ENCODE assay signal across 14 cellular contexts in the genomic region with DNA sequence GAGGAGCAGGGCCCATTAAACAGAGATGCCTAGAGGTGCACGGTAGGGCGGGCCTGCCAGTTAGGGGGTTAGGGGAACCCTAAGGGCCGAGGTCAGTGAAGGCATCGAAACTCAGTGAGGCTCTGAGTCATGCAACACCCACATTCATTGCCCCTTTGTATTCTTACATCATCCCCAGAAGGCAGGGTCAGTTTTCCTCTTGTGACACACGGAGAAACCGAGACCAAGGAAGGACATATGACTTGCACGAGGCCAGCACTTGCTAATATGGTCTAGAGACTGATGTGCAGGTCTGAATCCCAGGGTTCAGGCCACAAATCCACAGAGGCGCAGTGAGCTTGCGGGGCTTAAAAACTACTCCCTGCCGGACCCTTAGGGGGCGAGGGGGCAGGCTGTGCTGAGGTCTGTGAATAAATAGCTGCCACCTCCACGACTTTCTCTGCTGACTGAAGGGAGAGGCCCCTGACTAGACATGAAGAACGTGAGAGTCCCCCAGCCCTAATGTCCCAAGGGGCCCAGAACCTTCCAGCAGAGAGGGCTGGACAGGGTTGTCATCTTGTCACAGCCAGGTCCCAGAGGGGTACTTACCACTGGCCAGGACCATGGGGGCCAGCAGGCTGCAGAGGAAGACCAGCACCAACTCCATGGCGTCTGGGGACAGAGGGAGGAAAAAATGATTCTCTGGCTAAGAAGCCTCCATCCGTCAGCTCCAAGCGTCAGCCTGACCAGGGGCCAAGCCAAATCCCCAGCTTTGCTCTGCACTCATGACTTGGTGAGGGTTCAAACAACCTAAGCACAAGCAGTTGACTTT. TPM values are rescaled to one million over a fixed set of nuclear protein-coding genes. Genes with fewer than 3 reads are reported as not detected.
DNase-seq lines count a peak whose midpoint lies in the region; ATAC-seq and TF ChIP-seq lines count a peak whose summit lies in the region.
"Had no signal": no experiment of that assay in that cellular context is flagged by ENCODE, and none has a peak within 500 bp of the region (broad histone marks: within the 10 kb centered on the region; RNA-seq: fewer than 3 reads in every experiment).

No MANE protein-coding gene starts in this region.

- H3K79me1 ChIP-seq in mesenchymal stem cell (replicated peaks; ENCODE audit: low read length, poor library complexity, severe bottlenecking) = peaks cover 2% of the 10 kb centered on the region

- H2BK5ac ChIP-seq in mesenchymal stem cell (ENCODE audit: low read depth, low read length, poor library complexity, severe bottlenecking) = no peak overlapping the region

- peaks cover 30% of the 10 kb centered on the region for H3K27me3 Mint-ChIP-seq in activated CD4-positive, alpha-beta T cell treated with anti-CD3 and anti-CD28 coated beads, Interleukin-2, amount 10 ng/mL, durations not matched to agents 24 days and 14 days
- H3K27me3 Mint-ChIP-seq in type B pancreatic cell = peaks cover 14% of the 10 kb centered on the region

- no peak overlapping the region for H2AFZ ChIP-seq in mesenchymal stem cell (ENCODE audit: low read depth, low read length)

- TF ChIP-seq CTCF in colonic mucosa (IDR thresholded peaks at IDR 0.05) (no peak), type B pancreatic cell (conservative IDR thresholded peaks at IDR 0.05) (no peak)

- H2BK120ac ChIP-seq in mesenchymal stem cell (ENCODE audit: low read depth, low read length) = no peak overlapping the region

- H3K4ac ChIP-seq in mesenchymal stem cell (ENCODE audit: low read depth in 1 of 2, low read length in 2 of 2) = no peak overlapping the region

- H2AK5ac ChIP-seq in mesenchymal stem cell (ENCODE audit: low read length, severe bottlenecking) = peak overlapping the region; percentile 7

- no peak overlapping the region for H3K18ac ChIP-seq in mesenchymal stem cell (ENCODE audit: low read depth in 1 of 2, low read length in 2 of 2)

- H4K91ac ChIP-seq in mesenchymal stem cell (ENCODE audit: low read length) = no peak overlapping the region

- ATAC-seq in HG02840 (IDR thresholded peaks at IDR 0.05; ENCODE audit: low FRiP score, unreplicated experiment) = no peak

- H3K4me3 Mint-ChIP-seq in activated CD4-positive, alpha-beta T cell treated with anti-CD3 and anti-CD28 coated beads, Interleukin-2, amount 10 ng/mL, durations not matched to agents 24 days and 14 days = no peak overlapping the region
- H3K4me3 Mint-ChIP-seq in type B pancreatic cell = no peak overlapping the region

- intact Hi-C loops in activated CD4-positive, alpha-beta T cell treated with anti-CD3 and anti-CD28 coated beads, Interleukin-2, amount 10 ng/mL, durations not matched to agents 24 days and 14 days (cut with micrococcal nuclease) = no loop called here
- intact Hi-C loops in colonic mucosa (cut with DNase I) = loop anchor here (5.0 kb wide), 1 partner anchor 210 kb away; no protein-coding TSS in a partner anchor

- WGBS in mesenchymal stem cell = 82% methylated on average over 16 of the region's 16 CpGs

- no peak overlapping the region for H3K4me2 ChIP-seq in mesenchymal stem cell (ENCODE audit: low read length, poor library complexity, severe bottlenecking)

- no peak overlapping the region for H3K23ac ChIP-seq in mesenchymal stem cell (ENCODE audit: low read length in 2 of 2)

- H3K9ac ChIP-seq in colonic mucosa (ENCODE audit: low read depth in 2 of 2, low read length in 2 of 2) (no peak overlapping the region), mesenchymal stem cell (ENCODE audit: low read length) (no peak overlapping the region)

- H3K27ac Mint-ChIP-seq in activated CD4-positive, alpha-beta T cell treated with anti-CD3 and anti-CD28 coated beads, Interleukin-2, amount 10 ng/mL, durations not matched to agents 24 days and 14 days = peak overlapping the region; percentile 41
- no peak overlapping the region for H3K27ac Mint-ChIP-seq in type B pancreatic cell

- H3K27ac ChIP-seq in colonic mucosa (no peak overlapping the region), mesenchymal stem cell (ENCODE audit: low read length, poor library complexity, severe bottlenecking) (no peak overlapping the region)

- H3K27me3 ChIP-seq in colonic mucosa (no peaks in the 10 kb centered on the region), mesenchymal stem cell (ENCODE audit: control insufficient read depth in 1 of 2, insufficient read depth in 1 of 2, low read length in 2 of 2) (peaks cover 0 to 41% of the 10 kb centered on the region in 2 experiments)

- H2BK15ac ChIP-seq in mesenchymal stem cell (ENCODE audit: low read depth, poor library complexity, severe bottlenecking) = no peak overlapping the region

- H3K9me3 ChIP-seq in colonic mucosa (no peaks in the 10 kb centered on the region), mesenchymal stem cell (ENCODE audit: control insufficient read depth, low read length) (no peaks in the 10 kb centered on the region)

- H2BK12ac ChIP-seq in mesenchymal stem cell (ENCODE audit: low read length in 2 of 2) = no peak overlapping the region

- no peak overlapping the region for H3K14ac ChIP-seq in mesenchymal stem cell (ENCODE audit: low read length in 2 of 2)

- H3K9me3 Mint-ChIP-seq in activated CD4-positive, alpha-beta T cell treated with anti-CD3 and anti-CD28 coated beads, Interleukin-2, amount 10 ng/mL, durations not matched to agents 24 days and 14 days = no peaks in the 10 kb centered on the region
- peaks cover 4% of the 10 kb centered on the region for H3K9me3 Mint-ChIP-seq in type B pancreatic cell

- DNase-seq in activated CD4-positive, alpha-beta T cell treated with anti-CD3 and anti-CD28 coated beads, Interleukin-2, amount 10 ng/mL, durations not matched to agents 24 days and 14 days = no peak
- no peak for DNase-seq in activated CD4-positive, alpha-beta T cell treated with anti-CD3 and anti-CD28 coated beads, Interleukin-2, amount 50 U/mL, for 4 hours
- DNase-seq in colonic mucosa (peak; percentile 20), mesenchymal stem cell (no peak), type B pancreatic cell (ENCODE audit: extremely low spot score, unreplicated experiment) (peak; percentile 32), inferior parietal cortex (ENCODE audit: extremely low spot score) (no peak), HuH-7.5 (ENCODE audit: low spot score) (no peak)
- DNase-seq: effector CD4-positive, alpha-beta T cell; HCEC 1CT; T-helper 2 cell had no signal

- H3K36me3 Mint-ChIP-seq in activated CD4-positive, alpha-beta T cell treated with anti-CD3 and anti-CD28 coated beads, Interleukin-2, amount 10 ng/mL, durations not matched to agents 24 days and 14 days (ENCODE audit: low read depth) = no peaks in the 10 kb centered on the region
- peaks cover 3% of the 10 kb centered on the region for H3K36me3 Mint-ChIP-seq in type B pancreatic cell

- H4K8ac ChIP-seq in mesenchymal stem cell (ENCODE audit: low read length) = no peak overlapping the region

- H3K4me1 ChIP-seq in colonic mucosa (no peaks in the 10 kb centered on the region), mesenchymal stem cell (ENCODE audit: control insufficient read depth, insufficient read depth, low read depth, low read length) (peaks cover 15% of the 10 kb centered on the region)

- H3K4me1 Mint-ChIP-seq in activated CD4-positive, alpha-beta T cell treated with anti-CD3 and anti-CD28 coated beads, Interleukin-2, amount 10 ng/mL, durations not matched to agents 24 days and 14 days = no peaks in the 10 kb centered on the region
- H3K4me1 Mint-ChIP-seq in type B pancreatic cell (ENCODE audit: unreplicated experiment) = no peaks in the 10 kb centered on the region

- H3K4me3 ChIP-seq in colonic mucosa (no peak overlapping the region), mesenchymal stem cell (ENCODE audit: insufficient read depth in 1 of 2, low read depth in 1 of 2, low read length in 2 of 2) (no peak overlapping the region)
- H3K4me3 ChIP-seq: lung had no signal

- no peaks in the 10 kb centered on the region for H3K36me3 ChIP-seq in colonic mucosa
- H3K36me3 ChIP-seq in mesenchymal stem cell (ENCODE audit: control insufficient read depth in 1 of 2, insufficient read depth in 2 of 2, low read depth in 1 of 2, low read length in 2 of 2) = peaks cover 0 to 34% of the 10 kb centered on the region in 2 experiments

RNA-seq across cellular contexts. Expression of a gene that starts 17.8 kb away (rescaled TPM):
- 1.1 and 1.9 TPM in 2 replicates for total RNA-seq in activated CD4-positive, alpha-beta T cell treated with anti-CD3 and anti-CD28 coated beads, Interleukin-2, amount 10 ng/mL, durations not matched to agents 24 days and 14 days
- total RNA-seq in colonic mucosa (1 to 10 TPM in 1 of 2 donors, under 1 TPM in 1; 0.98 to 1.5 TPM), type B pancreatic cell (ENCODE audit: low replicate concordance) (40.8 and 57.5 TPM in 2 replicates)
- 1.0 TPM for polyA plus RNA-seq in mesenchymal stem cell (2013, experiment 1 of 2)
- polyA plus RNA-seq in mesenchymal stem cell (2013, experiment 2 of 2) = 0.58 TPM
- total RNA-seq: A172 had no signal

RNA-seq across cellular contexts. Expression of a gene that starts 34.1 kb away (rescaled TPM):
- total RNA-seq in activated CD4-positive, alpha-beta T cell treated with anti-CD3 and anti-CD28 coated beads, Interleukin-2, amount 10 ng/mL, durations not matched to agents 24 days and 14 days = not detected in 2 replicates
- total RNA-seq in colonic mucosa (10 to 100 TPM in 1 of 2 donors, 1 to 10 TPM in 1; 6.4 to 29.8 TPM), type B pancreatic cell (ENCODE audit: low replicate concordance) (22.9 and 66.6 TPM in 2 replicates)
- 52.5 TPM for polyA plus RNA-seq in mesenchymal stem cell (2013, experiment 1 of 2)
- 53.1 TPM for polyA plus RNA-seq in mesenchymal stem cell (2013, experiment 2 of 2)

RNA-seq across cellular contexts. Expression of a gene that starts 45.3 kb away (rescaled TPM):
- 0.02 TPM in 1 of 2 replicates, not detected in the other for total RNA-seq in activated CD4-positive, alpha-beta T cell treated with anti-CD3 and anti-CD28 coated beads, Interleukin-2, amount 10 ng/mL, durations not matched to agents 24 days and 14 days
- total RNA-seq in colonic mucosa (1 to 10 TPM; 1.2 to 4.3 TPM), type B pancreatic cell (ENCODE audit: low replicate concordance) (5.8 and 9.8 TPM in 2 replicates)
- not detected for polyA plus RNA-seq in mesenchymal stem cell (2013, experiment 1 of 2)
- not detected for polyA plus RNA-seq in mesenchymal stem cell (2013, experiment 2 of 2)
- total RNA-seq: A172, pulmonary artery endothelial cell had no signal

Comparison
In these comparisons a context has a peak if more than half of its experiments do, and no peak if none do; other contexts are left out.
1. DNase-seq: peak in colonic mucosa (single experiment) and type B pancreatic cell (single experiment); none in activated CD4-positive, alpha-beta T cell treated with anti-CD3 and anti-CD28 coated beads, Interleukin-2, amount 10 ng/mL, durations not matched to agents 24 days and 14 days (single experiment), activated CD4-positive, alpha-beta T cell treated with anti-CD3 and anti-CD28 coated beads, Interleukin-2, amount 50 U/mL, for 4 hours (0 of 2), mesenchymal stem cell (single experiment), inferior parietal cortex (single experiment) and HuH-7.5 (single experiment).
2. RNA of a gene that starts 17.8 kb away (total RNA-seq): 40.8 to 57.5 TPM in type B pancreatic cell; 0.98 to 1.5 TPM in colonic mucosa and 1.1 to 1.9 TPM in activated CD4-positive, alpha-beta T cell treated with anti-CD3 and anti-CD28 coated beads, Interleukin-2, amount 10 ng/mL, durations not matched to agents 24 days and 14 days; every median in the first group is over 10 times any median in the second.